ENCODE assay signal across 19 cellular contexts in the genomic region with DNA sequence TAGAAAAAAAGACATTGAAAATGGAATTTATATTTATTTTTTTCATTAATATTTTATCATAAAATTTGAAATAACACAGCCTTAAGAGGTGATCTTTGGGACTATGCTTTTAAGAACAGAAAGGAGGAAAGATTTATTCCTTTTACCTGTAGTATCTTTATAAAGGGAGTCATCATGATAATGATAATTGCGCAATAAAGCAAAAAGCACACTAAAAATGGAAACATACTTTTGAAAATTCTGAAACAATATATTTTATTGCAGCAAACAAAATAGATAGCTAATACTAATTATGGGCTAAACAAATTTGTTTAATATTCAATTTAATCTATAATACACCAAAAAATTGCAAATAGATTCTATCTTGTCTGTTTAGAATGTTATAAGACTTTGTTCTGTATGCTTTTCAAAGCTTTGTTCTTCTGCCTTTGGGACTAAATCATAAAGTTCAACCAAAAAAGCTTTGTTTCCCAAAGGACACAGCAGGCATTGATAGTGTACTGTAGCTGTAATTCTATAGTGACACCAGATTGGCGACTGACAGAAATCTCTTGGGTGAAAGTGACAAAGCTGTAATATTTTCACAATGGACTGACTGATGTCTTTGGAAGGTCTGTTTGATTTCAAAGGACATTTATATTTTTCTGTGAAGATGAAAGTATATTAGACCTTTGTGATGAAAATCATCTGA.
DNase-seq lines count a peak whose midpoint lies in the region; FAIRE-seq and TF ChIP-seq lines count a peak whose summit lies in the region.
"Had no signal": no experiment of that assay in that cellular context is flagged by ENCODE, and none has a peak within 500 bp of the region (broad histone marks: within the 10 kb centered on the region; RNA-seq: fewer than 3 reads in every experiment).

No MANE protein-coding gene starts in this region.

- intact Hi-C loops in dorsolateral prefrontal cortex (cut with DNase I) = no loop called here

- H3K4me3 ChIP-seq in dorsolateral prefrontal cortex = peak overlapping the region in 3 of 59 donors; percentile 1 to 28 (median 4)
- H3K4me3 ChIP-seq: GM23338, HAP-1 had no signal

- peak; percentile 5 for FAIRE-seq in colon (lab: Jason Lieb, UNC)
- FAIRE-seq: GM18507 had no signal

- no peak for TF ChIP-seq CTCF in dorsolateral prefrontal cortex (IDR thresholded peaks at IDR 0.05 in 54 of 56, conservative IDR thresholded peaks at IDR 0.05 in 2 of 56; ENCODE audit: low read depth in 1 of 56, partially characterized antibody in 56 of 56)

- peak overlapping the region in 5 of 59 donors; percentile 0 to 45 (median 19) for H3K27ac ChIP-seq in dorsolateral prefrontal cortex
- H3K27ac ChIP-seq: RWPE1 had no signal

- H3K27me3 ChIP-seq in dorsolateral prefrontal cortex = peaks cover 0 to 5% (median 0%) of the 10 kb centered on the region in 45 donors

- DNase-seq in NCI-H1105 treated with DMSO at 0.1 percent for 48 hours (lab: John Stamatoyannopoulos, UW) = peak; percentile 1
- DNase-seq in NCI-H1105 (lab: John Stamatoyannopoulos, UW) = no peak
- peak; percentile 5 for DNase-seq in midbrain (lab: John Stamatoyannopoulos, UW)
- no peak for DNase-seq in NCI-H1436 (lab: John Stamatoyannopoulos, UW)
- no peak for DNase-seq in DMS 273 treated with DMSO at 0.1 percent for 48 hours (lab: John Stamatoyannopoulos, UW)
- no peak for DNase-seq in dorsolateral prefrontal cortex
- DNase-seq: 8988T, ACHN, MV-4-11, NCI-H1694, NCI-H2081 treated with DMSO at 0.1 percent for 48 hours, NCI-H524 treated with DMSO at 0.1 percent for 48 hours, SHP77, T-helper 1 cell had no signal

Comparison
In these comparisons a context has a peak if more than half of its experiments do, and no peak if none do; other contexts are left out.
1. DNase-seq: peak in NCI-H1105 treated with DMSO at 0.1 percent for 48 hours (single experiment) and midbrain (single experiment); none in NCI-H1105 (single experiment), NCI-H1436 (single experiment), DMS 273 treated with DMSO at 0.1 percent for 48 hours (single experiment) and dorsolateral prefrontal cortex (0 of 10).